ENCODE assay signal across 8 cellular contexts in genomic region chr2:201151127-201152074, GRCh38. TPM values are rescaled to one million over a fixed set of nuclear protein-coding genes. Genes with fewer than 3 reads are reported as not detected.
DNase-seq lines count a peak whose midpoint lies in the region; ATAC-seq and TF ChIP-seq lines count a peak whose summit lies in the region.
"Had no signal": no experiment of that assay in that cellular context is flagged by ENCODE, and none has a peak within 500 bp of the region (broad histone marks: within the 10 kb centered on the region; RNA-seq: fewer than 3 reads in every experiment).

No MANE protein-coding gene starts in this region.

- no peak overlapping the region for H3K9ac ChIP-seq in OCI-LY1 (ENCODE audit: low read length)
- H3K9ac ChIP-seq in colonic mucosa (ENCODE audit: low read depth in 2 of 2, low read length in 2 of 2), result no peak overlapping the region
- H3K9ac ChIP-seq in H9 (ENCODE audit: extremely low read depth, insufficient read length, low read length), result no peak overlapping the region

- H3K4me3 ChIP-seq in OCI-LY1 (ENCODE audit: low read depth, low read length, poor library complexity, severe bottlenecking) (no peak overlapping the region), colonic mucosa (no peak overlapping the region)
- no peak overlapping the region for H3K4me3 ChIP-seq in naive thymus-derived CD4-positive, alpha-beta T cell (ENCODE audit: low read length)
- H3K4me3 ChIP-seq: cardiac muscle cell had no signal

- no peaks in the 10 kb centered on the region for H3K9me2 ChIP-seq in OCI-LY1 (ENCODE audit: low read depth, low read length)

- H2BK120ac ChIP-seq in H9 (ENCODE audit: low read depth, low read length, poor library complexity, severe bottlenecking), result no peak overlapping the region

- POLR2A ChIA-PET in naive thymus-derived CD4-positive, alpha-beta T cell (lab: Charles Lee), result interaction anchor here (3.9 kb wide), 1 partner anchor 33 kb away, joined by 22 read pairs; no protein-coding TSS in a partner anchor

- H4K20me1 ChIP-seq in OCI-LY1 (ENCODE audit: insufficient read depth, low read length), result no peaks in the 10 kb centered on the region
- H4K20me1 ChIP-seq in H9 (ENCODE audit: control insufficient read depth, insufficient read depth, insufficient read length), result no peaks in the 10 kb centered on the region

- H3K36me3 Mint-ChIP-seq in naive thymus-derived CD4-positive, alpha-beta T cell, result peaks cover 8 to 46% (median 33%) of the 10 kb centered on the region in 5 donors
- H3K36me3 Mint-ChIP-seq in H9 (ENCODE audit: insufficient read depth in 1 of 3, low read depth in 3 of 3), result peaks cover 0 to 6% (median 3%) of the 10 kb centered on the region in 3 experiments; a peak in 2 of 7 replicates

- peaks cover 51% of the 10 kb centered on the region for H3K36me3 ChIP-seq in OCI-LY1 (ENCODE audit: insufficient read depth, low read length)
- H3K36me3 ChIP-seq in colonic mucosa, result peaks cover 15% of the 10 kb centered on the region
- peaks cover 6 to 58% (median 26%) of the 10 kb centered on the region in 3 experiments for H3K36me3 ChIP-seq in naive thymus-derived CD4-positive, alpha-beta T cell (ENCODE audit: control insufficient read depth in 2 of 3, insufficient read depth in 3 of 3, low read length in 3 of 3)
- H3K36me3 ChIP-seq: cardiac muscle cell had no signal

- H3K4me3 Mint-ChIP-seq in naive thymus-derived CD4-positive, alpha-beta T cell, result no peak overlapping the region
- H3K4me3 Mint-ChIP-seq in H9, result no peak overlapping the region

- H3K14ac ChIP-seq in H9 (ENCODE audit: insufficient read depth, low read length), result no peak overlapping the region

- H2AFZ ChIP-seq in OCI-LY1 (ENCODE audit: low read length) (no peak overlapping the region), H9 (ENCODE audit: low read length) (no peak overlapping the region)

- H3K4me1 ChIP-seq in OCI-LY1 (ENCODE audit: insufficient read depth, low read length, severe bottlenecking) (peaks cover 21% of the 10 kb centered on the region), colonic mucosa (peaks cover 18% of the 10 kb centered on the region), H9 (ENCODE audit: insufficient read depth, low read length) (peaks cover 3% of the 10 kb centered on the region; the same call in 1 of the 2 replicates)
- peaks cover 0 to 16% of the 10 kb centered on the region in 2 donors for H3K4me1 ChIP-seq in naive thymus-derived CD4-positive, alpha-beta T cell (ENCODE audit: control insufficient read depth in 2 of 2, insufficient read depth in 2 of 2, low read length in 2 of 2)

- H3K4me1 Mint-ChIP-seq in naive thymus-derived CD4-positive, alpha-beta T cell, result peaks cover 4 to 38% (median 15%) of the 10 kb centered on the region in 7 donors
- peaks cover 8 to 19% of the 10 kb centered on the region in 2 experiments for H3K4me1 Mint-ChIP-seq in H9

- H3K9me3 Mint-ChIP-seq in naive thymus-derived CD4-positive, alpha-beta T cell, result no peaks in the 10 kb centered on the region
- H3K9me3 Mint-ChIP-seq in H9, result no peaks in the 10 kb centered on the region

- no peak overlapping the region for H3K56ac ChIP-seq in H9 (ENCODE audit: insufficient read length, low read depth, low read length)

- no peak overlapping the region for H2BK12ac ChIP-seq in H9 (ENCODE audit: insufficient read length, low read depth, low read length)

- WGBS in H9 (ENCODE audit: extremely low coverage, insufficient read length, low lambda C conversion rate), result no CpG with 5 or more reads among the region's 9 CpGs

- peak overlapping the region; percentile 2; the same call in 1 of the 2 replicates for H3K4me2 ChIP-seq in OCI-LY1 (ENCODE audit: low read length)
- no peak overlapping the region for H3K4me2 ChIP-seq in H9 (ENCODE audit: insufficient read depth, insufficient read length, low read length)

- no peaks in the 10 kb centered on the region for H3K27me3 Mint-ChIP-seq in naive thymus-derived CD4-positive, alpha-beta T cell
- H3K27me3 Mint-ChIP-seq in H9 (ENCODE audit: low read depth), result no peaks in the 10 kb centered on the region

- no peak overlapping the region for H2BK15ac ChIP-seq in H9 (ENCODE audit: low read depth, low read length)

- H3K27ac Mint-ChIP-seq in naive thymus-derived CD4-positive, alpha-beta T cell, result peak overlapping the region in 8 of 9 donors; percentile 60 to 85 (median 81)
- no peak overlapping the region; a peak in 1 of 7 replicates for H3K27ac Mint-ChIP-seq in H9

- H2BK5ac ChIP-seq in H9 (ENCODE audit: insufficient read length, low read length), result no peak overlapping the region

- no peak overlapping the region for H3T11ph ChIP-seq in H9 (ENCODE audit: low read length)

- no peaks in the 10 kb centered on the region for H3F3A ChIP-seq in OCI-LY1 (ENCODE audit: insufficient read depth, low read length)

- no peaks in the 10 kb centered on the region for H3K9me3 ChIP-seq in OCI-LY1 (ENCODE audit: low read length)
- no peaks in the 10 kb centered on the region for H3K9me3 ChIP-seq in colonic mucosa
- H3K9me3 ChIP-seq in naive thymus-derived CD4-positive, alpha-beta T cell (ENCODE audit: control insufficient read depth in 2 of 3, low read length in 3 of 3), result no peaks in the 10 kb centered on the region
- H3K9me3 ChIP-seq in H9 (ENCODE audit: control insufficient read depth, low read depth, low read length), result no peaks in the 10 kb centered on the region

- no peak overlapping the region for H4K91ac ChIP-seq in H9 (ENCODE audit: insufficient read length, low read depth, low read length)

- no peak overlapping the region for H4K8ac ChIP-seq in H9 (replicated peaks; ENCODE audit: insufficient read length, low read depth, low read length)

- H2BK20ac ChIP-seq in H9 (ENCODE audit: low read depth, low read length, poor library complexity, severe bottlenecking), result no peak overlapping the region

- CTCF ChIA-PET in naive thymus-derived CD4-positive, alpha-beta T cell (lab: Charles Lee), result no interaction called here

- H3K18ac ChIP-seq in H9 (ENCODE audit: insufficient read length, low read depth, low read length), result no peak overlapping the region

- no peaks in the 10 kb centered on the region for H3K79me1 ChIP-seq in H9 (ENCODE audit: insufficient read depth, low read depth, low read length, poor library complexity, severe bottlenecking)

- ATAC-seq in GM18519 (IDR thresholded peaks at IDR 0.05; ENCODE audit: low FRiP score, unreplicated experiment) (peak; percentile 82), HG02798 (IDR thresholded peaks at IDR 0.05; ENCODE audit: poor library complexity, unreplicated experiment) (peak; percentile 72)
- ATAC-seq in naive thymus-derived CD4-positive, alpha-beta T cell, result peak; percentile 76

- no peak overlapping the region for H3K23ac ChIP-seq in H9 (ENCODE audit: insufficient read length, low read depth, low read length)

- TF ChIP-seq CTCF in OCI-LY1 (IDR thresholded peaks at IDR 0.05; ENCODE audit: low read length), result no peak
- no peak for TF ChIP-seq CTCF in colonic mucosa (IDR thresholded peaks at IDR 0.05)
- no peak for TF ChIP-seq CTCF in H9 (conservative IDR thresholded peaks at IDR 0.05)

- H3K27me3 ChIP-seq in OCI-LY1 (ENCODE audit: insufficient read depth, low read length) (no peaks in the 10 kb centered on the region), colonic mucosa (no peaks in the 10 kb centered on the region), H9 (ENCODE audit: insufficient read depth, low read length) (no peaks in the 10 kb centered on the region)
- no peaks in the 10 kb centered on the region for H3K27me3 ChIP-seq in naive thymus-derived CD4-positive, alpha-beta T cell (ENCODE audit: control insufficient read depth in 2 of 2, insufficient read depth in 2 of 2, low read length in 2 of 2)
- H3K27me3 ChIP-seq: cardiac muscle cell had no signal

- no peak overlapping the region for H2AK5ac ChIP-seq in H9 (ENCODE audit: insufficient read length, low read length)

- H3K23me2 ChIP-seq in H9 (ENCODE audit: insufficient read length, low read depth, low read length, poor library complexity, severe bottlenecking), result no peaks in the 10 kb centered on the region

- intact Hi-C loops in colonic mucosa (cut with DNase I), result loop anchor here (5.0 kb wide), 1 partner anchor 34 kb away; the partner anchor contains the start of gene CFLAR
- intact Hi-C loops in naive thymus-derived CD4-positive, alpha-beta T cell (cut with micrococcal nuclease), result no loop called here

- no peak overlapping the region for H4K5ac ChIP-seq in H9 (ENCODE audit: insufficient read length, low read depth, low read length)

- no peak for DNase-seq in colonic mucosa
- DNase-seq in naive thymus-derived CD4-positive, alpha-beta T cell, result no peak
- no peak for DNase-seq in H9
- no peak for DNase-seq in stimulated activated CD4-positive, alpha-beta T cell treated with anti-CD3 and anti-CD28 coated beads, Interleukin-4, amount 100 ng/mL, for 24 hours

- H3K79me2 ChIP-seq in OCI-LY1 (ENCODE audit: insufficient read depth, low read length) (no peaks in the 10 kb centered on the region), H9 (ENCODE audit: insufficient read depth, low read length) (no peaks in the 10 kb centered on the region)

- H3K27ac ChIP-seq in OCI-LY1 (ENCODE audit: low read depth, low read length, poor library complexity, severe bottlenecking) (peak overlapping the region; percentile 38), colonic mucosa (peak overlapping the region; percentile 93), H9 (ENCODE audit: insufficient read length, low read depth, low read length) (no peak overlapping the region)
- peak overlapping the region; percentile 16 for H3K27ac ChIP-seq in naive thymus-derived CD4-positive, alpha-beta T cell (ENCODE audit: low read depth, low read length)
- H3K27ac ChIP-seq: cardiac muscle cell had no signal

- H3K4ac ChIP-seq in H9 (ENCODE audit: low read depth, low read length), result no peak overlapping the region

RNA-seq across cellular contexts. Expression of gene CASP10, which starts 31.5 kb away (rescaled TPM):
- total RNA-seq in colonic mucosa, result 10 to 100 TPM; 28.0 to 52.3 TPM
- total RNA-seq in naive thymus-derived CD4-positive, alpha-beta T cell, result 10 to 100 TPM; 29.0 to 49.8 (median 42.9) TPM
- polyA plus RNA-seq in naive thymus-derived CD4-positive, alpha-beta T cell, result 10 to 100 TPM; 15.9 to 18.9 TPM
- total RNA-seq in H9 (2021), result 2.7 and 3.3 TPM in 2 replicates

RNA-seq across cellular contexts. Expression of gene CFLAR, which starts 35.4 kb away (rescaled TPM):
- total RNA-seq in colonic mucosa (100 to 1,000 TPM in 1 of 2 donors, 10 to 100 TPM in 1; 90.1 to 126 TPM), H9 (2021) (5.7 and 7.6 TPM in 2 replicates)
- total RNA-seq in naive thymus-derived CD4-positive, alpha-beta T cell, result 100 to 1,000 TPM; 168 to 253 (median 185) TPM
- polyA plus RNA-seq in naive thymus-derived CD4-positive, alpha-beta T cell, result 10 to 100 TPM; 63.9 to 95.7 TPM

Comparison
In these comparisons a context has a peak if more than half of its experiments do, and no peak if none do; other contexts are left out.
1. H3K27ac Mint-ChIP-seq: peak in naive thymus-derived CD4-positive, alpha-beta T cell (8 of 9); none in H9 (0 of 3).
2. RNA of gene CFLAR, which starts 35.4 kb away (total RNA-seq): 168 to 253 TPM in naive thymus-derived CD4-positive, alpha-beta T cell and 90.1 to 126 TPM in colonic mucosa; 5.7 to 7.6 TPM in H9; every median in the first group is over 10 times any median in the second.
3. Peak in every context shown above with its lines, with median percentiles within 50 percentile points of each other: ATAC-seq.